1 cellular context compared by ENCODE assay signal in genomic region chr19:43780706-43781525, GRCh38.
TF ChIP-seq lines count a peak whose summit lies in the region.

KCNN4 (minus strand) TSS chr19:43780973; CDS start chr19:43780861, 112 bp downstream.

TF ChIP-seq in H1, 55 proteins besides CTCF, POLR2A, EP300 and RAD21 (continued from another document):
- TF ChIP-seq JUND (IDR thresholded peaks at IDR 0.05; ENCODE audit: low read length) = no peak
- no peak for TF ChIP-seq NANOG (IDR thresholded peaks at IDR 0.05; ENCODE audit: insufficient read depth, low read depth, low read length, poor library complexity, severe bottlenecking)
- TF ChIP-seq TCF12 (IDR thresholded peaks at IDR 0.05; ENCODE audit: low read depth, low read length) = no peak
